ENCODE assay signal across 8 cellular contexts in the genomic region with DNA sequence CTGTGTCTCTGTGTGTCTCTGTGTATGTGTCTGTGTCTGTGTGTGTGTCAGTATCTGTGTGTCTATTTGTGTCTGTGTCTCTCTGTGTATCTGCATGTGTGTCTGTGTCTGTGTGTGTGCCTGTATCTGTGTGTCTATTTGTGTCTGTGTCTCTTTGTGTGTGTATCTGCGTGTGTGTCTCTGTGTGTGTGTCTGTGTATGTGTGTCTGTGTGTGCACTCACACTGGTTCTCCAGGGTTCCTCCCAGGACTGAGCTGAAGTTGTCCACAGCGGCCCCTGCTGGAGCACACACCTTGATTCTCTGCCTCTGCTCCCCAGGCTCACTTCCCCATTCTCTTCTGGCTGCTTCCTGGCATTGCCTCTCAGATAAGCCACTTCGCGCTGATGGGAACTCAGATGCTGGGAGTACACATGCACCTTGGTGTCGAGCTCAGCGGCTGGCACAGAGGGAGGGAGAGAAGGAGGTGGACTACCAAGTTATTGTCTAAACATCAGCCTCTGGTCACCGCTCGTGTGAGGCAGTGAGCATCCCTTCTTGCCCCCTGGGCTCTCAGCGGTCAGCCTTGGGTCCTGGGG.
A peak's percentile ranks its signal among the peaks of the same experiment; 100 is the strongest.
DNase-seq lines count a peak whose midpoint lies in the region; ATAC-seq, FAIRE-seq and TF ChIP-seq lines count a peak whose summit lies in the region.

No MANE protein-coding gene starts in this region.

- peak overlapping the region; percentile 43; the same call in 1 of the 2 replicates for H2BK12ac ChIP-seq in H1 (ENCODE audit: low read depth, low read length)

- peak overlapping the region; percentile 48; the same call in 1 of the 2 replicates for H2AFZ ChIP-seq in H1 (ENCODE audit: low read length)

- FAIRE-seq in H1 (lab: Jason Lieb, UNC) = peak; percentile 69

- H4K5ac ChIP-seq in H1 (ENCODE audit: insufficient read length, low read depth, low read length) = no peak overlapping the region

- no peak overlapping the region for H3K9ac ChIP-seq in H1 (replicated peaks in 1 of 4; ENCODE audit: extremely low read depth in 1 of 4, low read depth in 3 of 4, low read length in 3 of 4)

- no peaks in the 10 kb centered on the region for H3K79me2 ChIP-seq in H1 (ENCODE audit: control insufficient read depth in 1 of 2, insufficient read depth in 2 of 2, low read length in 2 of 2)

- no peak overlapping the region for H2BK20ac ChIP-seq in H1 (ENCODE audit: low read length)

- H4K91ac ChIP-seq in H1 (replicated peaks; ENCODE audit: insufficient read length, low read length) = no peak overlapping the region

- peak; percentile 82 for ATAC-seq in HG03139 (IDR thresholded peaks at IDR 0.05; ENCODE audit: unreplicated experiment)

- H2BK5ac ChIP-seq in H1 (ENCODE audit: low read depth, low read length) = no peak overlapping the region

- no peak overlapping the region for H3K14ac ChIP-seq in H1 (ENCODE audit: insufficient read length)

- H3K18ac ChIP-seq in H1 (ENCODE audit: extremely low read depth, low read length) = no peak overlapping the region

- TF ChIP-seq RAD21 in H1 (IDR thresholded peaks at IDR 0.05 in 1 of 2, conservative IDR thresholded peaks at IDR 0.05 in 1 of 2; ENCODE audit: low read depth in 2 of 2, low read length in 2 of 2) = peak; percentile 47 to 62

- WGBS in H1 (ENCODE audit: extremely low coverage in 1 of 2, insufficient coverage in 1 of 2, insufficient read length in 1 of 2, insufficient replicate concordance in 2 of 2, low coverage in 1 of 2, low lambda C conversion rate in 2 of 2, missing lambda C conversion rate in 1 of 2), 2 experiments = 62% methylated on average over 9 of the region's 9 CpGs; no CpG with 5 or more reads in 1 of the 2 experiments

- no peak overlapping the region for H3K4ac ChIP-seq in H1 (replicated peaks; ENCODE audit: insufficient read length, low read depth, low read length)

- no peak overlapping the region for H3K23ac ChIP-seq in H1 (ENCODE audit: insufficient read length)

- no peak for TF ChIP-seq EP300 in H1 (IDR thresholded peaks at IDR 0.05; ENCODE audit: borderline replicate concordance in 1 of 2, low read depth in 2 of 2, low read length in 2 of 2)

- H3K27me3 ChIP-seq in Peyer's patch (no peaks in the 10 kb centered on the region), H1 (replicated peaks in 1 of 4; ENCODE audit: control insufficient read depth in 3 of 4, extremely low read depth in 1 of 4, insufficient read depth in 3 of 4, low read length in 3 of 4) (no peaks in the 10 kb centered on the region)

- H2BK15ac ChIP-seq in H1 (ENCODE audit: low read length) = peak overlapping the region; percentile 88; the same call in 1 of the 2 replicates

- no peak for TF ChIP-seq POLR2A in Peyer's patch (IDR thresholded peaks at IDR 0.05)
- no peak for TF ChIP-seq POLR2A in H1 (IDR thresholded peaks at IDR 0.05; ENCODE audit: control extremely low read depth in 1 of 2, low read depth in 2 of 2, low read length in 2 of 2)

- H3K79me1 ChIP-seq in H1 (ENCODE audit: low read depth, low read length) = no peaks in the 10 kb centered on the region

- H3K4me1 ChIP-seq in Peyer's patch = no peaks in the 10 kb centered on the region
- no peaks in the 10 kb centered on the region for H3K4me1 ChIP-seq in H1 (replicated peaks in 1 of 4; ENCODE audit: control insufficient read depth in 3 of 4, insufficient read depth in 4 of 4, low read length in 3 of 4)

- DNase-seq in CMK (ENCODE audit: low read depth) (peak; percentile 84), GM19238 (ENCODE audit: insufficient read length, low spot score) (peak; percentile 58), Peyer's patch (peak in 1 of 3 donors; percentile 63), H1 (ENCODE audit: low read depth in 1 of 2, low spot score in 2 of 2) (peak in 1 of 2 experiments; percentile 66), mesenteric fat pad (ENCODE audit: low spot score) (peak; percentile 90), hippocampal formation (lab: John Stamatoyannopoulos, UW) (no peak), NCI-H2107 treated with DMSO at 0.1 percent for 48 hours (lab: John Stamatoyannopoulos, UW; ENCODE audit: unreplicated experiment) (no peak)

- H4K8ac ChIP-seq in H1 (ENCODE audit: extremely low read depth, insufficient read depth, low read length) = peak overlapping the region; percentile 22; the same call in 1 of the 2 replicates

- H3K4me2 ChIP-seq in H1 (ENCODE audit: insufficient read depth in 1 of 2, low read depth in 2 of 2, low read length in 2 of 2) = no peak overlapping the region

- no peak overlapping the region for H2BK120ac ChIP-seq in H1 (replicated peaks; ENCODE audit: low read depth, low read length)

- H2AK5ac ChIP-seq in H1 (ENCODE audit: low read depth, low read length) = peak overlapping the region; percentile 17; the same call in 1 of the 2 replicates

- H3K27ac ChIP-seq in Peyer's patch (no peak overlapping the region), H1 (ENCODE audit: low read depth, low read length) (no peak overlapping the region)

- no peak overlapping the region for H3K4me3 ChIP-seq in Peyer's patch
- H3K4me3 ChIP-seq in H1 (ENCODE audit: extremely low read depth in 1 of 4, insufficient read depth in 2 of 4, low read depth in 3 of 4, low read length in 4 of 4) = no peak overlapping the region

- H3K36me3 ChIP-seq in Peyer's patch = no peaks in the 10 kb centered on the region
- H3K36me3 ChIP-seq in H1 (ENCODE audit: control insufficient read depth in 2 of 4, insufficient read depth in 4 of 4, low read length in 3 of 4) = no peaks in the 10 kb centered on the region

- H3K56ac ChIP-seq in H1 (replicated peaks; ENCODE audit: insufficient read length, low read depth, low read length) = no peak overlapping the region

- POLR2A ChIA-PET in H1 (lab: Charles Lee; ENCODE audit: partially characterized antibody) = no interaction called here

- CTCF ChIA-PET in H1 (lab: Charles Lee; ENCODE audit: partially characterized antibody) = interaction anchor here (0.6 to 5.7 kb wide), 39 partner anchors 10 to 556 kb away, joined by 3 to 59 read pairs (median 4); a partner anchor contains a TSS

- no peaks in the 10 kb centered on the region for H4K20me1 ChIP-seq in H1 (replicated peaks in 1 of 2; ENCODE audit: control insufficient read depth in 1 of 2, insufficient read depth in 2 of 2, low read length in 2 of 2)

- no peaks in the 10 kb centered on the region for H3K23me2 ChIP-seq in H1 (ENCODE audit: low read depth, low read length)

- H3K9me3 ChIP-seq in Peyer's patch (no peaks in the 10 kb centered on the region), H1 (ENCODE audit: insufficient read depth in 2 of 2, low read depth in 1 of 2, low read length in 1 of 2) (no peaks in the 10 kb centered on the region)

- TF ChIP-seq CTCF in Peyer's patch (IDR thresholded peaks at IDR 0.05) (peak in 4 of 6 experiments; percentile 15 to 38 (median 34)), H1 (IDR thresholded peaks at IDR 0.05; ENCODE audit: control extremely low read depth in 1 of 3, insufficient read depth in 1 of 3, low read depth in 1 of 3, low read length in 3 of 3) (peak; percentile 59 to 86 (median 83))

TF ChIP-seq in H1, 55 proteins besides CTCF, POLR2A, EP300 and RAD21:
- TF ChIP-seq JUND (IDR thresholded peaks at IDR 0.05; ENCODE audit: low read length) = no peak
- TF ChIP-seq, protein P1, sequence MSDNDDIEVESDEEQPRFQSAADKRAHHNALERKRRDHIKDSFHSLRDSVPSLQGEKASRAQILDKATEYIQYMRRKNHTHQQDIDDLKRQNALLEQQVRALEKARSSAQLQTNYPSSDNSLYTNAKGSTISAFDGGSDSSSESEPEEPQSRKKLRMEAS (IDR thresholded peaks at IDR 0.05) = no peak
- TF ChIP-seq SIX5 (IDR thresholded peaks at IDR 0.05; ENCODE audit: low read depth, low read length) = no peak
- TF ChIP-seq POU5F1 (IDR thresholded peaks at IDR 0.05; ENCODE audit: low read depth, low read length) = no peak
- TF ChIP-seq, protein P2, sequence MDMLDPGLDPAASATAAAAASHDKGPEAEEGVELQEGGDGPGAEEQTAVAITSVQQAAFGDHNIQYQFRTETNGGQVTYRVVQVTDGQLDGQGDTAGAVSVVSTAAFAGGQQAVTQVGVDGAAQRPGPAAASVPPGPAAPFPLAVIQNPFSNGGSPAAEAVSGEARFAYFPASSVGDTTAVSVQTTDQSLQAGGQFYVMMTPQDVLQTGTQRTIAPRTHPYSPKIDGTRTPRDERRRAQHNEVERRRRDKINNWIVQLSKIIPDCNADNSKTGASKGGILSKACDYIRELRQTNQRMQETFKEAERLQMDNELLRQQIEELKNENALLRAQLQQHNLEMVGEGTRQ (IDR thresholded peaks at IDR 0.05; ENCODE audit: low read length) = no peak
- TF ChIP-seq GABPA (IDR thresholded peaks at IDR 0.05; ENCODE audit: borderline replicate concordance, insufficient read depth, low read length) = no peak; the same call in 1 of the 2 replicates
- no peak for TF ChIP-seq KDM5A (IDR thresholded peaks at IDR 0.05; ENCODE audit: low read length)
- no peak for TF ChIP-seq GTF2F1 (IDR thresholded peaks at IDR 0.05; ENCODE audit: borderline replicate concordance, low read depth, low read length)
- TF ChIP-seq SP1 (IDR thresholded peaks at IDR 0.05; ENCODE audit: low read depth, low read length) = no peak
- no peak for TF ChIP-seq CBX8 (IDR thresholded peaks at IDR 0.05; ENCODE audit: borderline replicate concordance, low read depth, low read length)
- no peak for TF ChIP-seq CHD1 (IDR thresholded peaks at IDR 0.05; ENCODE audit: low read depth, low read length)
- no peak for TF ChIP-seq CEBPB (IDR thresholded peaks at IDR 0.05; ENCODE audit: low read depth, low read length)
- TF ChIP-seq, protein P3, sequence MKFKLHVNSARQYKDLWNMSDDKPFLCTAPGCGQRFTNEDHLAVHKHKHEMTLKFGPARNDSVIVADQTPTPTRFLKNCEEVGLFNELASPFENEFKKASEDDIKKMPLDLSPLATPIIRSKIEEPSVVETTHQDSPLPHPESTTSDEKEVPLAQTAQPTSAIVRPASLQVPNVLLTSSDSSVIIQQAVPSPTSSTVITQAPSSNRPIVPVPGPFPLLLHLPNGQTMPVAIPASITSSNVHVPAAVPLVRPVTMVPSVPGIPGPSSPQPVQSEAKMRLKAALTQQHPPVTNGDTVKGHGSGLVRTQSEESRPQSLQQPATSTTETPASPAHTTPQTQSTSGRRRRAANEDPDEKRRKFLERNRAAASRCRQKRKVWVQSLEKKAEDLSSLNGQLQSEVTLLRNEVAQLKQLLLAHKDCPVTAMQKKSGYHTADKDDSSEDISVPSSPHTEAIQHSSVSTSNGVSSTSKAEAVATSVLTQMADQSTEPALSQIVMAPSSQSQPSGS (IDR thresholded peaks at IDR 0.05; ENCODE audit: low read length) = no peak
- TF ChIP-seq EGR1 (IDR thresholded peaks at IDR 0.05; ENCODE audit: borderline replicate concordance, low read depth, low read length) = no peak
- TF ChIP-seq, protein P4, sequence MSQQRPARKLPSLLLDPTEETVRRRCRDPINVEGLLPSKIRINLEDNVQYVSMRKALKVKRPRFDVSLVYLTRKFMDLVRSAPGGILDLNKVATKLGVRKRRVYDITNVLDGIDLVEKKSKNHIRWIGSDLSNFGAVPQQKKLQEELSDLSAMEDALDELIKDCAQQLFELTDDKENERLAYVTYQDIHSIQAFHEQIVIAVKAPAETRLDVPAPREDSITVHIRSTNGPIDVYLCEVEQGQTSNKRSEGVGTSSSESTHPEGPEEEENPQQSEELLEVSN (IDR thresholded peaks at IDR 0.05) = no peak
TF ChIP-seq in H1: peak in this region for 0.

Comparison
In these comparisons a context has a peak if more than half of its experiments do, and no peak if none do; other contexts are left out.
1. DNase-seq: peak in CMK (single experiment), GM19238 (single experiment) and mesenteric fat pad (single experiment); none in hippocampal formation (0 of 2) and NCI-H2107 treated with DMSO at 0.1 percent for 48 hours (single experiment).